ENCODE assay signal across 10 cellular contexts in the genomic region with DNA sequence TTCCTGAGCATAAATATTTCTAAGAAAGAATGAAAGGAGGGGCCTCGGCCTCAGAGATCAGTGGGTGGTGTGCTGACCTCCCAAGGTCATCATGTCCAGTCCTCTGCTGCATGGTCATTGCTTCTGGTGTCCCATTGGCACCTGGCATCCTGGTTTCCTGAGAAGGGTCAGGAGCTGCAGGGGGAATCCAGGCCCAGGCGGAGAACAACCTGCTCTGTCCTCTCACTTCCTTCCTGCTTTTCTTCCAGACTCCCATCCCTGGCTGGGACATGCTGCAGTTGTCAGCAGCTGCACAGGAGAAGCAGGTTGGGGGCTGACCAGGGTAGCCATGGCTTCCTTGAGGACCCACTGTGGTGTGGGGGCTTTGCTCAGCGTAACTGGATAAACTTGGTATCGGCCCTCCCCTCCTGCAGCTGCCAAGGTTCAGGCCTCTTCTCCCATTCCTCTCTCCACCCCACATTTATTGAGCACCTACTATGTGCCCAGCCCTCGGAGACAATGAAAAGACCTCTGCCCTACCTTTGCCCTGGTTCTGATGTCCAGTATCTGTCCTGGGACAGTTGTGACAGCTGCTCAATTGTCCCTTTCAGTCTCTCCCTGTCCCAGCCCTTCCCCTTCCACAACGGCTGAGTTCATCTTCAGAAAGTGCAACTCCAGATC.
A peak's percentile ranks its signal among the peaks of the same experiment; 100 is the strongest.
DNase-seq lines count a peak whose midpoint lies in the region; ATAC-seq, FAIRE-seq and TF ChIP-seq lines count a peak whose summit lies in the region.
"Had no signal": no experiment of that assay in that cellular context is flagged by ENCODE, and none has a peak within 500 bp of the region (broad histone marks: within the 10 kb centered on the region; RNA-seq: fewer than 3 reads in every experiment).

No MANE protein-coding gene starts in this region.

- H3K79me2 ChIP-seq in PC-9 (ENCODE audit: low read depth) (no peaks in the 10 kb centered on the region), HepG2 (ENCODE audit: insufficient read depth, low read length) (no peaks in the 10 kb centered on the region)

- TF ChIP-seq EP300 in HepG2 (IDR thresholded peaks at IDR 0.05; ENCODE audit: low read depth in 2 of 2, low read length in 2 of 2) (no peak), HepG2 (CRISPR knock-in tag; IDR thresholded peaks at IDR 0.05; ENCODE audit: borderline replicate concordance) (no peak)

- H3K36me3 ChIP-seq in PC-9 (ENCODE audit: low read depth) (no peaks in the 10 kb centered on the region), HepG2 (replicated peaks in 1 of 2; ENCODE audit: control insufficient read depth in 1 of 2, insufficient read depth in 2 of 2, low read length in 2 of 2) (no peaks in the 10 kb centered on the region), stomach smooth muscle (ENCODE audit: control insufficient read depth in 2 of 2, insufficient read depth in 2 of 2, low read length in 2 of 2) (no peaks in the 10 kb centered on the region), aorta (ENCODE audit: control insufficient read depth in 1 of 2, insufficient read depth in 2 of 2, low read length in 1 of 2) (no peaks in the 10 kb centered on the region)
- no peaks in the 10 kb centered on the region for H3K36me3 ChIP-seq in effector memory CD4-positive, alpha-beta T cell (ENCODE audit: control insufficient read depth, insufficient read depth, low read length)

- H3K9me2 ChIP-seq in PC-9 (ENCODE audit: insufficient read depth) = no peaks in the 10 kb centered on the region

- DNase-seq in PC-9 (no peak), MCF 10A (ENCODE audit: unreplicated experiment) (no peak), HepG2 (ENCODE audit: low spot score) (no peak), aorta (no peak)
- no peak for DNase-seq in activated naive CD4-positive, alpha-beta T cell (lab: John Stamatoyannopoulos, UW)
- no peak for DNase-seq in effector memory CD4-positive, alpha-beta T cell

- H3K4me3 Mint-ChIP-seq in MCF 10A (ENCODE audit: unreplicated experiment) = no peak overlapping the region
- H3K4me3 Mint-ChIP-seq: stimulated activated memory B cell treated with anti-CD40 and anti-IgM and Interleukin-4, amounts not matched to agents 10 μg/mL and 1 μg/mL and 100 μg/mL, for 72 hours had no signal

- H2AFZ ChIP-seq in PC-9 = no peak overlapping the region
- H2AFZ ChIP-seq in HepG2 (ENCODE audit: low read length) = no peak overlapping the region

- no peak for TF ChIP-seq RAD21 in HepG2 (CRISPR knock-in tag; IDR thresholded peaks at IDR 0.05)

- no peaks in the 10 kb centered on the region for H3K27me3 Mint-ChIP-seq in MCF 10A (ENCODE audit: insufficient read depth, unreplicated experiment)

- TF ChIP-seq CTCF in PC-9 (conservative IDR thresholded peaks at IDR 0.05) (no peak), MCF 10A (IDR thresholded peaks at IDR 0.05; ENCODE audit: unreplicated experiment) (no peak), HepG2 (CRISPR knock-in tag; IDR thresholded peaks at IDR 0.05) (no peak)

- FAIRE-seq in HepG2 (lab: Jason Lieb, UNC) = no peak

- peak overlapping the region; percentile 88 for H3K27ac Mint-ChIP-seq in MCF 10A (ENCODE audit: low read depth, unreplicated experiment)
- H3K27ac Mint-ChIP-seq: stimulated activated memory B cell treated with anti-CD40 and anti-IgM and Interleukin-4, amounts not matched to agents 10 μg/mL and 1 μg/mL and 100 μg/mL, for 72 hours had no signal

- ATAC-seq in HepG2 (no peak), HG02840 (IDR thresholded peaks at IDR 0.05; ENCODE audit: low FRiP score, unreplicated experiment) (no peak), aorta (ENCODE audit: low FRiP score) (no peak)
- ATAC-seq: stimulated activated memory B cell treated with anti-CD40 and anti-IgM and Interleukin-4, amounts not matched to agents 10 μg/mL and 1 μg/mL and 100 μg/mL, for 72 hours had no signal

- H3K9ac ChIP-seq in HepG2 (ENCODE audit: insufficient read depth, low read depth, low read length) = no peak overlapping the region
- H3K9ac ChIP-seq in stomach smooth muscle (ENCODE audit: low read length in 2 of 2) = peak overlapping the region in 1 of 2 donors; percentile 14

- H3K4me1 ChIP-seq in PC-9 (replicated peaks; ENCODE audit: insufficient read depth) (peaks cover 59% of the 10 kb centered on the region), HepG2 (ENCODE audit: insufficient read depth, low read length) (peaks cover 87% of the 10 kb centered on the region), stomach smooth muscle (ENCODE audit: control insufficient read depth, insufficient read depth, low read length) (peaks cover 17% of the 10 kb centered on the region), aorta (ENCODE audit: control insufficient read depth in 1 of 2, insufficient read depth in 2 of 2, low read length in 2 of 2) (no peaks in the 10 kb centered on the region)
- H3K4me1 ChIP-seq in effector memory CD4-positive, alpha-beta T cell (ENCODE audit: control insufficient read depth, insufficient read depth, low read length, poor library complexity, severe bottlenecking) = no peaks in the 10 kb centered on the region

- 36% methylated on average over 6 of the region's 6 CpGs for WGBS in HepG2 (ENCODE audit: low lambda C conversion rate)
- WGBS in aorta, 2 donors = 79 to 83% methylated on average over 6 of the region's 6 CpGs

- in situ Hi-C loops in HepG2 (cut with HindIII; ENCODE audit: extremely low pct_ligation_motif_present, low pct_unique_long_range_greater_than_20kb) = no loop called here

- intact Hi-C loops in PC-9 (cut with micrococcal nuclease; ENCODE audit: unreplicated experiment) (no loop called here), MCF 10A (cut with micrococcal nuclease) (no loop called here), HepG2 (cut with micrococcal nuclease; ENCODE audit: unreplicated experiment) (no loop called here), aorta (cut with DNase I) (no loop called here)

- POLR2A ChIA-PET in PC-9 (lab: Charles Lee; ENCODE audit: unreplicated experiment) = no interaction called here
- POLR2A ChIA-PET in MCF 10A (lab: Yijun Ruan, JAX) = interaction anchor here (0.7 to 3.0 kb wide), 4 partner anchors 9 to 82 kb away, joined by 3 to 23 read pairs (median 4); no protein-coding TSS in a partner anchor
- POLR2A ChIA-PET in HepG2 (lab: Yijun Ruan, JAX) = interaction anchor here (1.4 kb wide), 1 partner anchor 55 kb away, joined by 5 read pairs; no protein-coding TSS in a partner anchor

- no peaks in the 10 kb centered on the region for H3K27me3 ChIP-seq in PC-9 (ENCODE audit: insufficient read depth, low read depth)
- H3K27me3 ChIP-seq in HepG2 (ENCODE audit: control insufficient read depth in 1 of 2, insufficient read depth in 2 of 2, low read length in 2 of 2) = peaks cover 2 to 35% of the 10 kb centered on the region in 2 experiments; a peak in 3 of 5 replicates
- no peaks in the 10 kb centered on the region for H3K27me3 ChIP-seq in stomach smooth muscle (ENCODE audit: control insufficient read depth in 1 of 2, insufficient read depth in 2 of 2, low read length in 2 of 2)
- H3K27me3 ChIP-seq in aorta (ENCODE audit: control insufficient read depth in 1 of 2, insufficient read depth in 2 of 2, low read length in 1 of 2) = no peaks in the 10 kb centered on the region
- H3K27me3 ChIP-seq in effector memory CD4-positive, alpha-beta T cell (replicated peaks; ENCODE audit: control insufficient read depth, insufficient read depth, low read length, poor library complexity, severe bottlenecking) = no peaks in the 10 kb centered on the region

- TF ChIP-seq POLR2A in HepG2 (IDR thresholded peaks at IDR 0.05; ENCODE audit: insufficient read depth in 1 of 2, low read depth in 2 of 2, low read length in 2 of 2) = no peak

- H3F3A ChIP-seq in PC-9 (ENCODE audit: insufficient read depth, low read depth) = peaks cover 28% of the 10 kb centered on the region

- BruUV-seq in PC-9 (replicated peaks; lab: Mats Ljungman, UMichigan) (no TSS peak), MCF 10A (replicated peaks; lab: Mats Ljungman, UMichigan) (no TSS peak), HepG2 (replicated peaks; lab: Mats Ljungman, UMichigan) (no TSS peak)

- H3K36me3 Mint-ChIP-seq in MCF 10A (ENCODE audit: insufficient read depth, unreplicated experiment) = no peaks in the 10 kb centered on the region
- H3K36me3 Mint-ChIP-seq: stimulated activated memory B cell treated with anti-CD40 and anti-IgM and Interleukin-4, amounts not matched to agents 10 μg/mL and 1 μg/mL and 100 μg/mL, for 72 hours had no signal

- CTCF ChIA-PET in PC-9 (lab: Charles Lee) = no interaction called here
- CTCF ChIA-PET in MCF 10A (lab: Yijun Ruan, JAX) = interaction anchor here (0.9 to 1.7 kb wide), 2 partner anchors 9 to 12 kb away, joined by 3 to 8 read pairs; no protein-coding TSS in a partner anchor
- CTCF ChIA-PET in HepG2 (lab: Yijun Ruan, JAX; ENCODE audit: low intra/inter-chr PET ratio, low total read pairs) = no interaction called here

- H3K9me3 Mint-ChIP-seq in MCF 10A (ENCODE audit: unreplicated experiment) = no peaks in the 10 kb centered on the region
- H3K9me3 Mint-ChIP-seq: stimulated activated memory B cell treated with anti-CD40 and anti-IgM and Interleukin-4, amounts not matched to agents 10 μg/mL and 1 μg/mL and 100 μg/mL, for 72 hours had no signal

- H3K4me3 ChIP-seq in PC-9 = no peak overlapping the region
- no peak overlapping the region for H3K4me3 ChIP-seq in HepG2 (replicated peaks in 1 of 3; ENCODE audit: insufficient read depth in 1 of 3, low read depth in 2 of 3, low read length in 3 of 3)
- peak overlapping the region; percentile 23 to 47 for H3K4me3 ChIP-seq in stomach smooth muscle (ENCODE audit: low read length in 2 of 2)
- H3K4me3 ChIP-seq in aorta (ENCODE audit: low read length in 2 of 2) = no peak overlapping the region
- no peak overlapping the region for H3K4me3 ChIP-seq in effector memory CD4-positive, alpha-beta T cell (ENCODE audit: insufficient read depth, low read depth, low read length, poor library complexity, severe bottlenecking)

- H4K20me1 ChIP-seq in PC-9 (ENCODE audit: insufficient read depth) (no peaks in the 10 kb centered on the region), HepG2 (ENCODE audit: insufficient read depth, low read length) (no peaks in the 10 kb centered on the region)

- H3K4me1 Mint-ChIP-seq in MCF 10A (ENCODE audit: insufficient read depth, unreplicated experiment) = peaks cover 10% of the 10 kb centered on the region

- no peak overlapping the region; the same call in 1 of the 2 replicates for H3K27ac ChIP-seq in PC-9
- no peak overlapping the region for H3K27ac ChIP-seq in HepG2 (ENCODE audit: extremely low read length, insufficient read depth, low read length)
- H3K27ac ChIP-seq in stomach smooth muscle (ENCODE audit: low read length) = peak overlapping the region; percentile 37
- H3K27ac ChIP-seq in aorta (ENCODE audit: low read depth in 1 of 2, low read length in 2 of 2) = peak overlapping the region in 1 of 2 donors; percentile 4
- no peak overlapping the region for H3K27ac ChIP-seq in effector memory CD4-positive, alpha-beta T cell (ENCODE audit: insufficient read depth, low read length, poor library complexity, severe bottlenecking)
- H3K27ac ChIP-seq: epithelial cell of prostate had no signal

- H3K4me2 ChIP-seq in PC-9 (peak overlapping the region; percentile 17; the same call in 1 of the 2 replicates), HepG2 (ENCODE audit: low read depth, low read length) (peak overlapping the region; percentile 4; the same call in 1 of the 2 replicates)

- H3K9me3 ChIP-seq in PC-9 (ENCODE audit: insufficient read depth, low read depth) (no peaks in the 10 kb centered on the region), HepG2 (ENCODE audit: low read length) (no peaks in the 10 kb centered on the region), stomach smooth muscle (ENCODE audit: control insufficient read depth in 2 of 2, low read length in 2 of 2) (no peaks in the 10 kb centered on the region), aorta (ENCODE audit: control insufficient read depth, low read length) (no peaks in the 10 kb centered on the region)
- no peaks in the 10 kb centered on the region for H3K9me3 ChIP-seq in effector memory CD4-positive, alpha-beta T cell (ENCODE audit: control insufficient read depth, low read length)

Comparison
In these comparisons a context has a peak if more than half of its experiments do, and no peak if none do; other contexts are left out.
1. H3K4me3 ChIP-seq: peak in stomach smooth muscle (2 of 2); none in PC-9 (single experiment), HepG2 (0 of 3), aorta (0 of 2) and effector memory CD4-positive, alpha-beta T cell (single experiment).